12 cellular contexts compared by ENCODE assay signal in the genomic region with DNA sequence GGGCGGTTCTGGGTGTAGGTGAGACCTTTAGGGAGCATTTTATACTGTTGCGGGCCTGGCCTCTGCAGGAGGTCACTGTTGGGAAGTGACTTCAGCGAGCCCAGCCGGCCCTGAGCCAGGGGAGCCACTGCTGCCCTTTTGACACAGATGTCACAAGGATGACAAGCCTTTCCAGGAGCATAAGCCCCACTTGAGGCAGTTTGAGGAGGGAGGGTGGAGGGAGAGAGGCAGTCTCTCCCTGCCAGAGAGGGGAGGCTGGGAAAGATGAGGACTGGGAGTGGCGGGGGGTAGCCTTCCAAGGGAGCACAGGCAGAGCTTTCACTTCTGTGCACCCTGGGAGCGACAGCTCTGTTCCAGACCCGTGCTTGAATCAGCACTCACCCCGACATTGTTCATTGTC. TPM values are rescaled to one million over a fixed set of nuclear protein-coding genes. Genes with fewer than 3 reads are reported as not detected.
DNase-seq lines count a peak whose midpoint lies in the region; ATAC-seq and TF ChIP-seq lines count a peak whose summit lies in the region.
"Had no signal": no experiment of that assay in that cellular context is flagged by ENCODE, and none has a peak within 500 bp of the region (broad histone marks: within the 10 kb centered on the region; RNA-seq: fewer than 3 reads in every experiment).

No MANE protein-coding gene starts in this region.

- ATAC-seq in heart right ventricle = peak in 1 of 8 donors; percentile 49
- no peak for ATAC-seq in activated naive CD8-positive, alpha-beta T cell treated with anti-CD3 and anti-CD28 coated beads, Interleukin-2, amount 10 ng/mL, durations not matched to agents 7 days and 5 days (ENCODE audit: low read depth)
- no peak for ATAC-seq in naive thymus-derived CD4-positive, alpha-beta T cell
- no peak for ATAC-seq in upper lobe of left lung (ENCODE audit: low FRiP score in 2 of 2)
- no peak for ATAC-seq in GM18520 (IDR thresholded peaks at IDR 0.05; ENCODE audit: unreplicated experiment)

- no peak overlapping the region for H3K4me3 ChIP-seq in heart right ventricle
- no peak overlapping the region for H3K4me3 ChIP-seq in naive thymus-derived CD4-positive, alpha-beta T cell (ENCODE audit: low read length)
- no peak overlapping the region for H3K4me3 ChIP-seq in upper lobe of left lung

- intact Hi-C loops in heart right ventricle (cut with DNase I) (no loop called here), cardiac septum (cut with DNase I) (no loop called here)
- intact Hi-C loops in naive thymus-derived CD4-positive, alpha-beta T cell (cut with micrococcal nuclease) = loop anchor here (1.0 to 2.0 kb wide), 2 partner anchors 8 to 53 kb away; no protein-coding TSS in a partner anchor

- WGBS in heart right ventricle, 2 donors = 79 to 91% methylated on average over 8 of the region's 8 CpGs
- 79 to 80% methylated on average over 8 of the region's 8 CpGs for WGBS in upper lobe of left lung, 2 donors

- H3K4me1 Mint-ChIP-seq in activated naive CD8-positive, alpha-beta T cell treated with anti-CD3 and anti-CD28 coated beads, Interleukin-2, amount 10 ng/mL, durations not matched to agents 7 days and 5 days = peaks cover 73% of the 10 kb centered on the region
- peaks cover 56 to 92% (median 86%) of the 10 kb centered on the region in 7 donors for H3K4me1 Mint-ChIP-seq in naive thymus-derived CD4-positive, alpha-beta T cell

- no peak for TF ChIP-seq EP300 in upper lobe of left lung (IDR thresholded peaks at IDR 0.05)

- CTCF ChIA-PET in naive thymus-derived CD4-positive, alpha-beta T cell (lab: Charles Lee) = interaction anchor here (1.2 to 1.9 kb wide), 2 partner anchors 17 to 30 kb away, joined by 4 to 7 read pairs; no protein-coding TSS in a partner anchor

- POLR2A ChIA-PET in activated naive CD8-positive, alpha-beta T cell treated with anti-CD3 and anti-CD28 coated beads, Interleukin-2, amount 10 ng/mL, durations not matched to agents 7 days and 5 days (lab: Charles Lee) = interaction anchor here (0.5 to 3.6 kb wide), 5 partner anchors 8 to 403 kb away, joined by 3 to 35 read pairs (median 7); a partner anchor contains a TSS
- POLR2A ChIA-PET in naive thymus-derived CD4-positive, alpha-beta T cell (lab: Charles Lee) = interaction anchor here (0.5 to 2.7 kb wide), 5 partner anchors 10 to 52 kb away, joined by 3 to 14 read pairs (median 4); no protein-coding TSS in a partner anchor

- peak overlapping the region; percentile 97 for H3K27ac Mint-ChIP-seq in activated naive CD8-positive, alpha-beta T cell treated with anti-CD3 and anti-CD28 coated beads, Interleukin-2, amount 10 ng/mL, durations not matched to agents 7 days and 5 days
- H3K27ac Mint-ChIP-seq in naive thymus-derived CD4-positive, alpha-beta T cell = peak overlapping the region; percentile 90 to 98 (median 97)

- H3K9me3 Mint-ChIP-seq in activated naive CD8-positive, alpha-beta T cell treated with anti-CD3 and anti-CD28 coated beads, Interleukin-2, amount 10 ng/mL, durations not matched to agents 7 days and 5 days = no peaks in the 10 kb centered on the region
- peaks cover 0 to 2% (median 0%) of the 10 kb centered on the region in 11 donors for H3K9me3 Mint-ChIP-seq in naive thymus-derived CD4-positive, alpha-beta T cell

- peaks cover 0 to 7% (median 0%) of the 10 kb centered on the region in 9 donors for H3K36me3 ChIP-seq in heart right ventricle
- H3K36me3 ChIP-seq in naive thymus-derived CD4-positive, alpha-beta T cell (ENCODE audit: control insufficient read depth in 2 of 3, insufficient read depth in 3 of 3, low read length in 3 of 3) = no peaks in the 10 kb centered on the region
- H3K36me3 ChIP-seq in upper lobe of left lung = peaks cover 0 to 6% (median 0%) of the 10 kb centered on the region in 4 donors

- peaks cover under 1% of the 10 kb centered on the region for H3K36me3 Mint-ChIP-seq in activated naive CD8-positive, alpha-beta T cell treated with anti-CD3 and anti-CD28 coated beads, Interleukin-2, amount 10 ng/mL, durations not matched to agents 7 days and 5 days
- peaks cover 0 to 18% (median 1%) of the 10 kb centered on the region in 5 donors for H3K36me3 Mint-ChIP-seq in naive thymus-derived CD4-positive, alpha-beta T cell

- H3K27me3 ChIP-seq in heart right ventricle (no peaks in the 10 kb centered on the region), upper lobe of left lung (no peaks in the 10 kb centered on the region)
- no peaks in the 10 kb centered on the region for H3K27me3 ChIP-seq in naive thymus-derived CD4-positive, alpha-beta T cell (ENCODE audit: control insufficient read depth in 2 of 2, insufficient read depth in 2 of 2, low read length in 2 of 2)

- DNase-seq in heart right ventricle (no peak), cardiac septum (ENCODE audit: low spot score) (no peak), upper lobe of left lung (no peak), SK-N-DZ (ENCODE audit: low spot score) (no peak)
- DNase-seq in activated naive CD8-positive, alpha-beta T cell treated with anti-CD3 and anti-CD28 coated beads, Interleukin-2, amount 10 ng/mL, durations not matched to agents 7 days and 5 days = no peak
- no peak for DNase-seq in naive thymus-derived CD4-positive, alpha-beta T cell
- DNase-seq in central memory CD4-positive, alpha-beta T cell = no peak
- DNase-seq: COR-L47; foreskin melanocyte; OCI-M1; stimulated activated CD4-positive, alpha-beta T cell treated with anti-CD3 and anti-CD28 coated beads, Interleukin-2, amount 100 ng/mL, for 48 hours had no signal

- H3K9me3 ChIP-seq in heart right ventricle (no peaks in the 10 kb centered on the region), upper lobe of left lung (no peaks in the 10 kb centered on the region)
- H3K9me3 ChIP-seq in naive thymus-derived CD4-positive, alpha-beta T cell (ENCODE audit: control insufficient read depth in 2 of 3, low read length in 3 of 3) = no peaks in the 10 kb centered on the region

- no peak overlapping the region for H3K4me3 Mint-ChIP-seq in activated naive CD8-positive, alpha-beta T cell treated with anti-CD3 and anti-CD28 coated beads, Interleukin-2, amount 10 ng/mL, durations not matched to agents 7 days and 5 days
- H3K4me3 Mint-ChIP-seq in naive thymus-derived CD4-positive, alpha-beta T cell = peak overlapping the region; percentile 65 to 90 (median 81)

- no peak for TF ChIP-seq POLR2A in upper lobe of left lung (IDR thresholded peaks at IDR 0.05)

- no peaks in the 10 kb centered on the region for H3K27me3 Mint-ChIP-seq in activated naive CD8-positive, alpha-beta T cell treated with anti-CD3 and anti-CD28 coated beads, Interleukin-2, amount 10 ng/mL, durations not matched to agents 7 days and 5 days
- H3K27me3 Mint-ChIP-seq in naive thymus-derived CD4-positive, alpha-beta T cell = no peaks in the 10 kb centered on the region

- H3K27ac ChIP-seq in heart right ventricle (peak overlapping the region in 8 of 10 donors; percentile 88 to 93 (median 92)), upper lobe of left lung (peak overlapping the region; percentile 83 to 93 (median 90))
- H3K27ac ChIP-seq in naive thymus-derived CD4-positive, alpha-beta T cell (ENCODE audit: low read depth, low read length) = peak overlapping the region; percentile 75

- TF ChIP-seq CTCF in heart right ventricle (IDR thresholded peaks at IDR 0.05) (no peak), upper lobe of left lung (IDR thresholded peaks at IDR 0.05) (no peak)

- H3K4me1 ChIP-seq in heart right ventricle = peaks cover 16 to 92% (median 56%) of the 10 kb centered on the region in 9 donors
- peaks cover 75 to 87% of the 10 kb centered on the region in 2 donors for H3K4me1 ChIP-seq in naive thymus-derived CD4-positive, alpha-beta T cell (ENCODE audit: control insufficient read depth in 2 of 2, insufficient read depth in 2 of 2, low read length in 2 of 2)
- H3K4me1 ChIP-seq in upper lobe of left lung = peaks cover 63 to 72% (median 67%) of the 10 kb centered on the region in 4 donors

RNA-seq across cellular contexts. Expression of a gene that starts 31.0 kb away (rescaled TPM):
- total RNA-seq in heart right ventricle = 1 to 10 TPM in 9 of 10 donors, under 1 TPM in 1; 0.92 to 3.6 (median 1.5) TPM
- under 1 TPM; 0.73 to 0.84 TPM for polyA plus RNA-seq in heart right ventricle
- 1.9 TPM for total RNA-seq in cardiac septum
- total RNA-seq in activated naive CD8-positive, alpha-beta T cell treated with anti-CD3 and anti-CD28 coated beads, Interleukin-2, amount 10 ng/mL, durations not matched to agents 7 days and 5 days = 1 to 10 TPM; 3.5 to 3.7 TPM
- 1 to 10 TPM; 1.5 to 4.8 (median 2.3) TPM for total RNA-seq in naive thymus-derived CD4-positive, alpha-beta T cell
- polyA plus RNA-seq in naive thymus-derived CD4-positive, alpha-beta T cell = 1 to 10 TPM; 2.3 to 3.8 TPM
- total RNA-seq in upper lobe of left lung = 10 to 100 TPM in 1 of 6 donors, 1 to 10 TPM in 5; 3.1 to 10.2 (median 7.1) TPM
- polyA plus RNA-seq in SK-N-DZ (2014; cell fraction: cytosol; rRNA removed) = 4.0 and 4.6 TPM in 2 replicates
- 2.1 TPM in 2 replicates for polyA plus RNA-seq in SK-N-DZ (2014; cell fraction: nucleus; rRNA removed)

RNA-seq across cellular contexts. Expression of a gene that starts 52.6 kb away (rescaled TPM):
- total RNA-seq in heart right ventricle (10 to 100 TPM; 14.7 to 19.6 (median 17.7) TPM), cardiac septum (19.8 TPM), upper lobe of left lung (10 to 100 TPM; 20.3 to 34.6 (median 26.0) TPM)
- 10 to 100 TPM in 1 of 2 donors, 1 to 10 TPM in 1; 9.6 to 16.1 TPM for polyA plus RNA-seq in heart right ventricle
- 10 to 100 TPM; 55.4 to 67.4 TPM for total RNA-seq in activated naive CD8-positive, alpha-beta T cell treated with anti-CD3 and anti-CD28 coated beads, Interleukin-2, amount 10 ng/mL, durations not matched to agents 7 days and 5 days
- 10 to 100 TPM; 52.9 to 88.8 (median 71.6) TPM for total RNA-seq in naive thymus-derived CD4-positive, alpha-beta T cell
- polyA plus RNA-seq in naive thymus-derived CD4-positive, alpha-beta T cell = 10 to 100 TPM; 12.9 to 26.8 TPM
- polyA plus RNA-seq in SK-N-DZ (2014; cell fraction: cytosol; rRNA removed) = 20.9 and 23.5 TPM in 2 replicates
- 11.7 and 22.3 TPM in 2 replicates for polyA plus RNA-seq in SK-N-DZ (2014; cell fraction: nucleus; rRNA removed)

RNA-seq across cellular contexts. Expression of a gene that starts 54.1 kb away (rescaled TPM):
- total RNA-seq in heart right ventricle (10 to 100 TPM; 10.3 to 19.3 (median 12.0) TPM), cardiac septum (11.8 TPM), upper lobe of left lung (10 to 100 TPM; 29.8 to 71.2 (median 41.2) TPM)
- polyA plus RNA-seq in heart right ventricle = 10 to 100 TPM in 1 of 2 donors, 1 to 10 TPM in 1; 9.4 to 18.4 TPM
- 10 to 100 TPM; 66.5 to 68.1 TPM for total RNA-seq in activated naive CD8-positive, alpha-beta T cell treated with anti-CD3 and anti-CD28 coated beads, Interleukin-2, amount 10 ng/mL, durations not matched to agents 7 days and 5 days
- 10 to 100 TPM; 56.8 to 77.0 (median 67.0) TPM for total RNA-seq in naive thymus-derived CD4-positive, alpha-beta T cell
- 10 to 100 TPM; 16.7 to 34.6 TPM for polyA plus RNA-seq in naive thymus-derived CD4-positive, alpha-beta T cell
- 114 TPM in 2 replicates for polyA plus RNA-seq in SK-N-DZ (2014; cell fraction: cytosol; rRNA removed)
- 77.9 and 80.3 TPM in 2 replicates for polyA plus RNA-seq in SK-N-DZ (2014; cell fraction: nucleus; rRNA removed)

Comparison
In these comparisons a context has a peak if more than half of its experiments do, and no peak if none do; other contexts are left out.
1. intact Hi-C loops: an anchor here in naive thymus-derived CD4-positive, alpha-beta T cell (1.0 to 2.0 kb wide); none called in heart right ventricle and cardiac septum.